11 cellular contexts compared by ENCODE assay signal in genomic region chr21:16536661-16537359, GRCh38.
A peak's percentile ranks its signal among the peaks of the same experiment; 100 is the strongest.
DNase-seq lines count a peak whose midpoint lies in the region; ATAC-seq and TF ChIP-seq lines count a peak whose summit lies in the region.
"Had no signal": no experiment of that assay in that cellular context is flagged by ENCODE, and none has a peak within 500 bp of the region (broad histone marks: within the 10 kb centered on the region; RNA-seq: fewer than 3 reads in every experiment).

No MANE protein-coding gene starts in this region.

- H3K36me3 ChIP-seq in heart left ventricle (peaks cover 0 to 7% (median 0%) of the 10 kb centered on the region in 9 donors), adrenal gland (replicated peaks in 1 of 2) (no peaks in the 10 kb centered on the region), tibial nerve (no peaks in the 10 kb centered on the region)

- TF ChIP-seq POLR2A in heart left ventricle (IDR thresholded peaks at IDR 0.05) (no peak), adrenal gland (IDR thresholded peaks at IDR 0.05) (no peak), tibial nerve (IDR thresholded peaks at IDR 0.05) (no peak)

- TF ChIP-seq CTCF in heart left ventricle (IDR thresholded peaks at IDR 0.05) (no peak), adrenal gland (IDR thresholded peaks at IDR 0.05) (no peak), tibial nerve (IDR thresholded peaks at IDR 0.05) (no peak)

- ATAC-seq in heart left ventricle: no peak
- ATAC-seq in Right ventricle myocardium superior (ENCODE audit: poor library complexity): no peak

- DNase-seq in heart left ventricle (no peak), Right ventricle myocardium superior (no peak), adrenal gland (no peak), iris pigment epithelial cell (ENCODE audit: low read depth) (peak; percentile 43), tibial nerve (ENCODE audit: low spot score in 2 of 2) (no peak), HCEC 1CT (no peak), GF-D8 (lab: John Stamatoyannopoulos, UW) (no peak), kidney glomerular epithelial cell (lab: John Stamatoyannopoulos, UW) (no peak)
- DNase-seq: AML-193; stimulated activated CD4-positive, alpha-beta T cell treated with anti-CD3 and anti-CD28 coated beads, Interleukin-4, amount 100 ng/mL, for 24 hours had no signal

- H3K4me3 ChIP-seq in heart left ventricle: peak overlapping the region; percentile 4 to 62 (median 54)
- H3K4me3 ChIP-seq in adrenal gland: peak overlapping the region in 2 of 4 donors; percentile 17 to 51
- H3K4me3 ChIP-seq in tibial nerve: peak overlapping the region; percentile 28 to 56 (median 42)

- H3K27me3 ChIP-seq in heart left ventricle (no peaks in the 10 kb centered on the region), adrenal gland (no peaks in the 10 kb centered on the region), tibial nerve (no peaks in the 10 kb centered on the region)

- peaks cover 0 to 33% (median 9%) of the 10 kb centered on the region in 12 donors for H3K4me1 ChIP-seq in heart left ventricle
- H3K4me1 ChIP-seq in adrenal gland (replicated peaks in 1 of 2): peaks cover 20 to 21% of the 10 kb centered on the region in 2 donors
- H3K4me1 ChIP-seq in tibial nerve: peaks cover 0 to 26% (median 0%) of the 10 kb centered on the region in 4 donors

- intact Hi-C loops in heart left ventricle (cut with DNase I): loop anchor here in 8 of 10 donors (2.0 to 10.0 kb wide), 7 partner anchors 40 to 230 kb away; no protein-coding TSS in a partner anchor
- intact Hi-C loops in Right ventricle myocardium superior (cut with DNase I): loop anchor here (5.0 kb wide), 1 partner anchor 115 kb away; no protein-coding TSS in a partner anchor
- intact Hi-C loops in adrenal gland (cut with DNase I): no loop called here

- 16 to 29% (median 23%) methylated on average over 11 of the region's 11 CpGs for WGBS in heart left ventricle, 4 donors
- 52 to 63% (median 58%) methylated on average over 11 of the region's 11 CpGs for whole genome bisulfite sequencing in adrenal gland, 4 donors
- 20 to 21% methylated on average over 11 of the region's 11 CpGs for WGBS in tibial nerve, 2 donors

- H3K9me3 ChIP-seq in heart left ventricle: peaks cover 0 to 4% (median 0%) of the 10 kb centered on the region in 12 donors
- H3K9me3 ChIP-seq in adrenal gland (replicated peaks in 1 of 3): no peaks in the 10 kb centered on the region
- H3K9me3 ChIP-seq in tibial nerve: no peaks in the 10 kb centered on the region

- H3K27ac ChIP-seq in heart left ventricle: peak overlapping the region; percentile 75 to 92 (median 84)
- H3K27ac ChIP-seq in adrenal gland: peak overlapping the region in 3 of 5 donors; percentile 75 to 85 (median 76)
- H3K27ac ChIP-seq in tibial nerve: peak overlapping the region; percentile 77 to 91 (median 90)
- H3K27ac ChIP-seq: HL-60 had no signal

- TF ChIP-seq EP300 in tibial nerve (IDR thresholded peaks at IDR 0.05): peak in 1 of 2 donors; percentile 60

Comparison
In these comparisons a context has a peak if more than half of its experiments do, and no peak if none do; other contexts are left out.
1. intact Hi-C loops: an anchor here in heart left ventricle (2.0 to 10.0 kb wide) and Right ventricle myocardium superior (5.0 kb wide); none called in adrenal gland.